Comparison of ENCODE assay signal across 7 cellular contexts in genomic region chr2:170771049-170771937, GRCh38. TPM values are rescaled to one million over a fixed set of nuclear protein-coding genes. Genes with fewer than 3 reads are reported as not detected.
A peak's percentile ranks its signal among the peaks of the same experiment; 100 is the strongest.
DNase-seq lines count a peak whose midpoint lies in the region; ATAC-seq and TF ChIP-seq lines count a peak whose summit lies in the region.

No MANE protein-coding gene starts in this region.

- H3K4me1 ChIP-seq in fibroblast of lung (ENCODE audit: control insufficient read depth, extremely low read depth, insufficient read depth, low read length) (no peaks in the 10 kb centered on the region), neutrophil (ENCODE audit: control insufficient read depth in 1 of 2, insufficient read depth in 1 of 2, low read depth in 1 of 2, low read length in 1 of 2) (peaks cover 9 to 11% of the 10 kb centered on the region in 2 experiments)

- no peak overlapping the region for H3K27ac ChIP-seq in fibroblast of lung (ENCODE audit: insufficient read depth, low read length)
- no peak overlapping the region for H3K27ac ChIP-seq in neutrophil

- no peaks in the 10 kb centered on the region for H3K79me2 ChIP-seq in fibroblast of lung (ENCODE audit: control insufficient read depth, insufficient read depth, low read length)

- H3K36me3 ChIP-seq in fibroblast of lung (ENCODE audit: control insufficient read depth, insufficient read depth, low read length) (no peaks in the 10 kb centered on the region), neutrophil (no peaks in the 10 kb centered on the region)

- ATAC-seq in GM21723 (IDR thresholded peaks at IDR 0.05; ENCODE audit: unreplicated experiment) = peak; percentile 42

- H4K20me1 ChIP-seq in fibroblast of lung (ENCODE audit: control insufficient read depth, extremely low read depth, insufficient read depth, low read length) = no peaks in the 10 kb centered on the region

- peak overlapping the region; percentile 69 for H3K4me3 ChIP-seq in GM08714 (ENCODE audit: low read length)
- H3K4me3 ChIP-seq in Jurkat, Clone E6-1 (ENCODE audit: low read length) = peak overlapping the region; percentile 57
- peak overlapping the region; percentile 50 to 69 (median 59) for H3K4me3 ChIP-seq in fibroblast of lung (replicated peaks in 1 of 4; ENCODE audit: control extremely low read depth in 1 of 4, insufficient read depth in 1 of 4, low read depth in 3 of 4, low read length in 4 of 4)
- peak overlapping the region; percentile 54 to 59 for H3K4me3 ChIP-seq in neutrophil (ENCODE audit: low read depth in 1 of 2, low read length in 1 of 2)

- peak overlapping the region; percentile 24 for H2AFZ ChIP-seq in fibroblast of lung (ENCODE audit: low read length)

- peak overlapping the region; percentile 89 for H3K4me2 ChIP-seq in fibroblast of lung (ENCODE audit: extremely low read depth, insufficient read depth, low read length)

- peaks cover 8% of the 10 kb centered on the region for H3K27me3 ChIP-seq in fibroblast of lung (ENCODE audit: control insufficient read depth, insufficient read depth, low read length)
- H3K27me3 ChIP-seq in neutrophil = peaks cover 78% of the 10 kb centered on the region

- H3K9me3 ChIP-seq in fibroblast of lung (ENCODE audit: control insufficient read depth, insufficient read depth, low read depth, low read length) = no peaks in the 10 kb centered on the region
- H3K9me3 ChIP-seq in neutrophil = no peaks in the 10 kb centered on the region

- peak; percentile 8 for DNase-seq in Jurkat, Clone E6-1 (ENCODE audit: low read depth, low spot score)
- peak; percentile 12 to 18 (median 18) for DNase-seq in activated CD8-positive, alpha-beta memory T cell treated with anti-CD3 and anti-CD28 coated beads for 48 hours (ENCODE audit: low read depth in 2 of 3, low spot score in 2 of 3)
- DNase-seq in fibroblast of lung (ENCODE audit: low read depth in 2 of 2) (peak; percentile 25 to 30), iPS-NIHi11 (ENCODE audit: low spot score) (no peak)

- TF ChIP-seq CTCF in fibroblast of lung (conservative IDR thresholded peaks at IDR 0.05 in 1 of 2, IDR thresholded peaks at IDR 0.05 in 1 of 2; ENCODE audit: low read depth in 1 of 2, low read length in 2 of 2) (no peak), neutrophil (IDR thresholded peaks at IDR 0.05) (no peak)

- H3K9ac ChIP-seq in fibroblast of lung (ENCODE audit: insufficient read depth, low read length) = no peak overlapping the region

RNA-seq across cellular contexts. Expression of gene ERICH2, which starts 1.1 kb away (rescaled TPM):
- polyA plus RNA-seq in Jurkat, Clone E6-1 (2012; ENCODE audit: insufficient read depth, insufficient read length) = not detected
- total RNA-seq in fibroblast of lung = 3.1 and 4.1 TPM in 2 replicates
- polyA plus RNA-seq in fibroblast of lung = 0.12 TPM in 1 of 2 replicates, not detected in the other
- polyA plus RNA-seq in fibroblast of lung (2012) = 0.22 and 0.34 TPM in 2 replicates
- polyA minus RNA-seq in fibroblast of lung (ENCODE audit: low replicate concordance) = not detected in 2 replicates

RNA-seq across cellular contexts. Expression of gene GAD1, which starts 45.4 kb away (rescaled TPM):
- polyA plus RNA-seq in Jurkat, Clone E6-1 (2012; ENCODE audit: insufficient read depth, insufficient read length) = 0.93 TPM
- 0.26 and 0.33 TPM in 2 replicates for total RNA-seq in fibroblast of lung
- polyA plus RNA-seq in fibroblast of lung = 0.08 and 0.12 TPM in 2 replicates
- 0.30 TPM in 1 of 2 replicates, not detected in the other for polyA plus RNA-seq in fibroblast of lung (2012)
- not detected in 2 replicates for polyA minus RNA-seq in fibroblast of lung (ENCODE audit: low replicate concordance)

RNA-seq across cellular contexts. Expression of gene SP5, which starts 56.2 kb away (rescaled TPM):
- 2.0 TPM for polyA plus RNA-seq in Jurkat, Clone E6-1 (2012; ENCODE audit: insufficient read depth, insufficient read length)
- total RNA-seq in fibroblast of lung = under 0.01 TPM in 1 of 2 replicates, not detected in the other
- not detected in 2 replicates for polyA plus RNA-seq in fibroblast of lung
- polyA plus RNA-seq in fibroblast of lung (2012) = not detected in 2 replicates
- polyA minus RNA-seq in fibroblast of lung (ENCODE audit: low replicate concordance) = not detected in 2 replicates
